2 cellular contexts compared by ENCODE assay signal in genomic region chr3:153129866-153130265, GRCh38.
TF ChIP-seq lines count a peak whose summit lies in the region.

No MANE protein-coding gene starts in this region.

TF ChIP-seq in SK-N-SH, 30 proteins besides CTCF, POLR2A, EP300 and RAD21:
- no peak for TF ChIP-seq ZBTB33 (IDR thresholded peaks at IDR 0.05; ENCODE audit: borderline replicate concordance, low read depth)
- TF ChIP-seq RFX5 (IDR thresholded peaks at IDR 0.05; ENCODE audit: low read length), result no peak
- TF ChIP-seq MAX (IDR thresholded peaks at IDR 0.05; ENCODE audit: low read depth), result no peak
- TF ChIP-seq RCOR1 (IDR thresholded peaks at IDR 0.05; ENCODE audit: low read length), result no peak
- no peak for TF ChIP-seq SMC3 (IDR thresholded peaks at IDR 0.05; ENCODE audit: low read depth, low read length)
- TF ChIP-seq SIN3A (IDR thresholded peaks at IDR 0.05; ENCODE audit: borderline replicate concordance, low read depth, low read length), result no peak
- no peak for TF ChIP-seq IRF3 (IDR thresholded peaks at IDR 0.05; ENCODE audit: low read depth, low read length)
- no peak for TF ChIP-seq MEF2A (IDR thresholded peaks at IDR 0.05; ENCODE audit: borderline replicate concordance, low read depth)
- TF ChIP-seq USF1 (IDR thresholded peaks at IDR 0.05; ENCODE audit: borderline replicate concordance, low read depth), result no peak
- no peak for TF ChIP-seq POLR2AphosphoS5 (IDR thresholded peaks at IDR 0.05; ENCODE audit: low read depth, low read length)
- no peak for TF ChIP-seq RXRA (IDR thresholded peaks at IDR 0.05; ENCODE audit: borderline replicate concordance, low read depth)
- no peak for TF ChIP-seq REST (IDR thresholded peaks at IDR 0.05; ENCODE audit: low read depth, low read length)
- no peak for TF ChIP-seq CHD2 (IDR thresholded peaks at IDR 0.05; ENCODE audit: low read length, partially characterized antibody)
- TF ChIP-seq MXI1 (IDR thresholded peaks at IDR 0.05; ENCODE audit: low read depth, low read length), result no peak

TF ChIP-seq in SK-N-SH treated with all-trans-retinoic acid at 6 μM for 48 hours, 23 proteins besides CTCF, POLR2A, EP300 and RAD21 (continued from another document):
- TF ChIP-seq POU6F1 (CRISPR knock-in tag; IDR thresholded peaks at IDR 0.05; ENCODE audit: borderline replicate concordance, low read depth), result no peak
- no peak for TF ChIP-seq ZNF70 (CRISPR knock-in tag; IDR thresholded peaks at IDR 0.05)
- TF ChIP-seq RARB (CRISPR knock-in tag; IDR thresholded peaks at IDR 0.05), result no peak
- no peak for TF ChIP-seq PATZ1 (CRISPR knock-in tag; IDR thresholded peaks at IDR 0.05; ENCODE audit: borderline replicate concordance)
- TF ChIP-seq BACH2 (CRISPR knock-in tag; IDR thresholded peaks at IDR 0.05; ENCODE audit: borderline replicate concordance), result no peak
- TF ChIP-seq ARNTL (CRISPR knock-in tag; IDR thresholded peaks at IDR 0.05; ENCODE audit: borderline replicate concordance, low read depth), result no peak
- no peak for TF ChIP-seq ZC3H10 (CRISPR knock-in tag; IDR thresholded peaks at IDR 0.05)
- TF ChIP-seq ZFP30 (CRISPR knock-in tag; IDR thresholded peaks at IDR 0.05), result no peak
- TF ChIP-seq CREB5 (CRISPR knock-in tag; IDR thresholded peaks at IDR 0.05; ENCODE audit: low read depth), result no peak
- no peak for TF ChIP-seq OSR1 (CRISPR knock-in tag; IDR thresholded peaks at IDR 0.05)
- TF ChIP-seq TSHZ2 (CRISPR knock-in tag; IDR thresholded peaks at IDR 0.05), result no peak
- TF ChIP-seq SNAI2 (CRISPR knock-in tag; IDR thresholded peaks at IDR 0.05), result no peak
- no peak for TF ChIP-seq CSDC2 (CRISPR knock-in tag; IDR thresholded peaks at IDR 0.05)
- TF ChIP-seq ESRRG (CRISPR knock-in tag; IDR thresholded peaks at IDR 0.05), result no peak
- no peak for TF ChIP-seq ZNF565 (CRISPR knock-in tag; conservative IDR thresholded peaks at IDR 0.05; ENCODE audit: low read depth)
- TF ChIP-seq TOX (CRISPR knock-in tag; IDR thresholded peaks at IDR 0.05; ENCODE audit: borderline replicate concordance), result no peak
